In genomic region chr19:3964256-3965194, GRCh38 we compare ENCODE assay signal across 20 cellular contexts.
"Had no signal": no experiment of that assay in that cellular context is flagged by ENCODE, and none has a peak within 500 bp of the region (broad histone marks: within the 10 kb centered on the region; RNA-seq: fewer than 3 reads in every experiment).

No MANE protein-coding gene starts in this region.

- H3K27ac Mint-ChIP-seq: activated T-helper 17 cell treated with anti-CD3 and anti-CD28 coated beads, Interleukin-2, amount 50 U/mL, for 72 hours; dendritic cell treated with granulocyte-macrophage colony-stimulating factor and Interleukin-4, amounts not matched to agents 40 ng/mL and 50 ng/mL, for 4 days; nephron had no signal

- H3K9me3 ChIP-seq: ascending aorta, breast epithelium, pancreas, spleen, thoracic aorta had no signal

- H3K4me3 Mint-ChIP-seq: activated T-helper 17 cell treated with anti-CD3 and anti-CD28 coated beads, Interleukin-2, amount 50 U/mL, for 72 hours; dendritic cell treated with granulocyte-macrophage colony-stimulating factor and Interleukin-4, amounts not matched to agents 40 ng/mL and 50 ng/mL, for 4 days; nephron had no signal

- H3K27me3 Mint-ChIP-seq: activated T-helper 17 cell treated with anti-CD3 and anti-CD28 coated beads, Interleukin-2, amount 50 U/mL, for 72 hours; dendritic cell treated with granulocyte-macrophage colony-stimulating factor and Interleukin-4, amounts not matched to agents 40 ng/mL and 50 ng/mL, for 4 days had no signal

- FAIRE-seq: keratinocyte, pancreas, urothelium cell line had no signal

- H3K4me3 ChIP-seq: ascending aorta, breast epithelium, pancreas, spleen, thoracic aorta had no signal

- H3K9me3 Mint-ChIP-seq: activated T-helper 17 cell treated with anti-CD3 and anti-CD28 coated beads, Interleukin-2, amount 50 U/mL, for 72 hours; dendritic cell treated with granulocyte-macrophage colony-stimulating factor and Interleukin-4, amounts not matched to agents 40 ng/mL and 50 ng/mL, for 4 days; nephron had no signal

- ATAC-seq: activated T-helper 17 cell treated with anti-CD3 and anti-CD28 coated beads, Interleukin-2, amount 50 U/mL, for 72 hours; left ventricle myocardium superior; pancreas; SK-N-SH treated with all-trans-retinoic acid at 6 μM for 48 hours had no signal

- DNase-seq: activated CD4-positive, CD25-positive, alpha-beta regulatory T cell treated with anti-CD3 and anti-CD28 coated beads, Interleukin-2, amount 50 U/mL, for 72 hours; activated naive CD4-positive, alpha-beta T cell treated with Interleukin-2 at 50 U/mL for 16 hours; effector memory CD4-positive, alpha-beta T cell; hippocampal formation; left ventricle myocardium superior; mesendoderm; spleen; T-helper 1 cell; T1000 had no signal

- H3K27me3 ChIP-seq: ascending aorta, breast epithelium, pancreas, spleen had no signal

- H3K27ac ChIP-seq: ascending aorta, breast epithelium, epithelial cell of prostate, pancreas, spleen had no signal
